In genomic region chr7:36405409-36405803, GRCh38 we compare ENCODE assay signal across 26 cellular contexts. TPM values are rescaled to one million over a fixed set of nuclear protein-coding genes. Genes with fewer than 3 reads are reported as not detected.
DNase-seq lines count a peak whose midpoint lies in the region; ATAC-seq and TF ChIP-seq lines count a peak whose summit lies in the region.
"Had no signal": no experiment of that assay in that cellular context is flagged by ENCODE, and none has a peak within 500 bp of the region (broad histone marks: within the 10 kb centered on the region; RNA-seq: fewer than 3 reads in every experiment).

No MANE protein-coding gene starts in this region.

- H3K9ac ChIP-seq in GM23248 = no peak overlapping the region
- no peak overlapping the region for H3K9ac ChIP-seq in colonic mucosa (ENCODE audit: low read depth in 2 of 2, low read length in 2 of 2)
- no peak overlapping the region for H3K9ac ChIP-seq in PC-3 (ENCODE audit: low read length)

- no peak for TF ChIP-seq CTCF in colonic mucosa (IDR thresholded peaks at IDR 0.05)
- no peak for TF ChIP-seq CTCF in osteoblast (IDR thresholded peaks at IDR 0.05; ENCODE audit: extremely low read depth, low read depth, low read length)
- TF ChIP-seq CTCF in PC-3 (conservative IDR thresholded peaks at IDR 0.05; ENCODE audit: low read depth, low read length) = no peak
- TF ChIP-seq CTCF in lower leg skin (IDR thresholded peaks at IDR 0.05) = no peak

- no peak overlapping the region for H3K27ac ChIP-seq in GM23248
- peak overlapping the region; percentile 46 for H3K27ac ChIP-seq in colonic mucosa
- H3K27ac ChIP-seq in osteoblast (ENCODE audit: low read depth, low read length) = peak overlapping the region; percentile 27
- H3K27ac ChIP-seq in PC-3 (ENCODE audit: low read length) = no peak overlapping the region
- H3K27ac ChIP-seq: left ventricle myocardium inferior, RWPE1, sigmoid colon, SJSA1 had no signal

- H3K9me3 ChIP-seq in GM23248 (ENCODE audit: low read depth) = no peaks in the 10 kb centered on the region
- H3K9me3 ChIP-seq in colonic mucosa = no peaks in the 10 kb centered on the region
- H3K9me3 ChIP-seq in osteoblast (ENCODE audit: low read depth, low read length) = no peaks in the 10 kb centered on the region
- no peaks in the 10 kb centered on the region for H3K9me3 ChIP-seq in PC-3 (ENCODE audit: low read length)
- H3K9me3 ChIP-seq: left ventricle myocardium inferior, sigmoid colon, SJSA1 had no signal

- H3K4me3 ChIP-seq in GM23248 (no peak overlapping the region), colonic mucosa (no peak overlapping the region), osteoblast (ENCODE audit: insufficient read depth, low read length) (no peak overlapping the region), PC-3 (ENCODE audit: low read length) (no peak overlapping the region), lower leg skin (ENCODE audit: low read depth, poor library complexity, severe bottlenecking) (no peak overlapping the region)
- H3K4me3 ChIP-seq: left ventricle myocardium inferior, sigmoid colon, SJSA1 had no signal

- H3K4me2 ChIP-seq in GM23248 (ENCODE audit: unreplicated experiment) (no peak overlapping the region), osteoblast (ENCODE audit: insufficient read depth, low read length) (peak overlapping the region; percentile 42), PC-3 (ENCODE audit: low read length) (no peak overlapping the region)

- no TSS peak for BruUV-seq in PC-3 (replicated peaks; lab: Mats Ljungman, UMichigan)

- ATAC-seq in SK-N-SH treated with all-trans-retinoic acid at 6 μM for 48 hours (no peak), PC-3 (no peak), HG02623 (IDR thresholded peaks at IDR 0.05; ENCODE audit: unreplicated experiment) (no peak)
- ATAC-seq: CD8-positive, alpha-beta T cell had no signal

- no peaks in the 10 kb centered on the region for H3F3A ChIP-seq in GM23248 (ENCODE audit: insufficient read depth)
- no peaks in the 10 kb centered on the region for H3F3A ChIP-seq in PC-3 (ENCODE audit: low read length, unreplicated experiment)

- H3K9me2 ChIP-seq in GM23248 (ENCODE audit: insufficient read depth) (no peaks in the 10 kb centered on the region), PC-3 (replicated peaks; ENCODE audit: low read length) (no peaks in the 10 kb centered on the region)

- POLR2A ChIA-PET in PC-3 (lab: Charles Lee; ENCODE audit: unreplicated experiment) = no interaction called here

- H3K4me1 ChIP-seq in GM23248 (ENCODE audit: insufficient read depth) (peaks cover 5% of the 10 kb centered on the region), colonic mucosa (no peaks in the 10 kb centered on the region), osteoblast (ENCODE audit: insufficient read depth, low read length) (peaks cover 12% of the 10 kb centered on the region), PC-3 (ENCODE audit: insufficient read depth, low read length) (peaks cover 16% of the 10 kb centered on the region; the same call in 1 of the 2 replicates)
- H3K4me1 ChIP-seq: left ventricle myocardium inferior, sigmoid colon, SJSA1 had no signal

- in situ Hi-C loops in GM23248 (cut with MboI) = no loop called here

- WGBS in GM23248 (ENCODE audit: low coverage in 1 of 2, low lambda C conversion rate in 2 of 2, missing lambda C conversion rate in 2 of 2), 2 experiments = 91 to 96% methylated on average over 1 of the region's 1 CpG
- WGBS in lower leg skin, 2 donors = 86 to 89% methylated on average over 1 of the region's 1 CpG

- peaks cover 6% of the 10 kb centered on the region; the same call in 1 of the 2 replicates for H3K36me3 ChIP-seq in GM23248 (ENCODE audit: low read depth)
- H3K36me3 ChIP-seq in colonic mucosa = no peaks in the 10 kb centered on the region
- peaks cover 26% of the 10 kb centered on the region for H3K36me3 ChIP-seq in osteoblast (ENCODE audit: insufficient read depth, low read length)
- peaks cover 76% of the 10 kb centered on the region for H3K36me3 ChIP-seq in PC-3 (ENCODE audit: low read depth, low read length)
- H3K36me3 ChIP-seq: left ventricle myocardium inferior, sigmoid colon had no signal

- no peaks in the 10 kb centered on the region for H3K27me3 ChIP-seq in GM23248 (replicated peaks; ENCODE audit: insufficient read depth)
- H3K27me3 ChIP-seq in colonic mucosa = no peaks in the 10 kb centered on the region
- H3K27me3 ChIP-seq in osteoblast (ENCODE audit: insufficient read depth, low read length) = no peaks in the 10 kb centered on the region
- no peaks in the 10 kb centered on the region for H3K27me3 ChIP-seq in PC-3 (ENCODE audit: low read length)
- H3K27me3 ChIP-seq: sigmoid colon, SJSA1 had no signal

- no peaks in the 10 kb centered on the region for H4K20me1 ChIP-seq in GM23248 (ENCODE audit: insufficient read depth)
- H4K20me1 ChIP-seq in osteoblast (ENCODE audit: insufficient read depth, low read length) = no peaks in the 10 kb centered on the region
- peaks cover 18% of the 10 kb centered on the region; the same call in 1 of the 2 replicates for H4K20me1 ChIP-seq in PC-3 (ENCODE audit: low read length)

- DNase-seq in GM23248 (no peak), colonic mucosa (no peak), osteoblast (ENCODE audit: insufficient read length, low spot score, missing footprints) (no peak), iPS-NIHi7 (ENCODE audit: extremely low spot score) (no peak), PC-3 (no peak), lower leg skin (ENCODE audit: low spot score in 2 of 2) (no peak)
- DNase-seq: ACHN; activated CD4-positive, alpha-beta memory T cell treated with anti-CD3 and anti-CD28 coated beads for 36 hours; activated CD4-positive, alpha-beta T cell treated with anti-CD3 and anti-CD28 coated beads for 1 hour; activated naive CD4-positive, alpha-beta T cell treated with anti-CD3 and anti-CD28 coated beads, Interleukin-2, amount 50 U/mL, for 16 hours; CD8-positive, alpha-beta T cell; DMS 273 treated with DMSO at 0.1 percent for 48 hours; islet precursor cell; left ventricle myocardium inferior; naive B cell; NCI-H1092 treated with DMSO at 0.1 percent for 48 hours; NCI-H1694 treated with DMSO at 0.1 percent for 48 hours; NCI-H510A; sigmoid colon; stimulated activated CD4-positive, alpha-beta T cell treated with anti-CD3 and anti-CD28 coated beads, Interleukin-12 subunit alpha, Interleukin-12 subunit beta, amount 100 ng/mL, for 4 hours; stimulated activated CD4-positive, alpha-beta T cell treated with anti-CD3 and anti-CD28 coated beads, Interleukin-4, amount 100 ng/mL, for 1 hour had no signal

- CTCF ChIA-PET in PC-3 (lab: Charles Lee) = no interaction called here

- no peak for TF ChIP-seq POLR2A in lower leg skin (IDR thresholded peaks at IDR 0.05)

- intact Hi-C loops in colonic mucosa (cut with DNase I) = no loop called here
- intact Hi-C loops in PC-3 (cut with micrococcal nuclease) = no loop called here
- intact Hi-C loops in lower leg skin (cut with DNase I; ENCODE audit: low total_unique reads) = no loop called here

- H2AFZ ChIP-seq in GM23248 (peak overlapping the region; percentile 19; the same call in 1 of the 2 replicates), osteoblast (ENCODE audit: low read length) (peak overlapping the region; percentile 39), PC-3 (ENCODE audit: low read length) (no peak overlapping the region)

- H3K79me2 ChIP-seq in GM23248 (ENCODE audit: insufficient read depth) = peaks cover 74% of the 10 kb centered on the region
- H3K79me2 ChIP-seq in osteoblast (ENCODE audit: insufficient read depth, low read length) = peaks cover 82% of the 10 kb centered on the region
- H3K79me2 ChIP-seq in PC-3 (ENCODE audit: low read length) = peaks cover 80% of the 10 kb centered on the region

TF ChIP-seq in SK-N-SH treated with all-trans-retinoic acid at 6 μM for 48 hours, 23 proteins besides CTCF, POLR2A, EP300 and RAD21:
- TF ChIP-seq GLIS3 (CRISPR knock-in tag; IDR thresholded peaks at IDR 0.05) (no peak), ZNF565 (CRISPR knock-in tag; conservative IDR thresholded peaks at IDR 0.05; ENCODE audit: low read depth) (no peak), TCF4 (CRISPR knock-in tag; IDR thresholded peaks at IDR 0.05; ENCODE audit: borderline replicate concordance) (peak; percentile 77)

RNA-seq across cellular contexts. Expression of gene ANLN, which starts 15.7 kb away (rescaled TPM):
- 55.6 and 57.5 TPM in 2 replicates for total RNA-seq in GM23248 (2014; rRNA removed; shearing (Covaris generic))
- 37.9 and 38.4 TPM in 2 replicates for polyA plus RNA-seq in GM23248 (2016; fragmentation: Nextera tagmentation; extraction: Ambion mirVana)
- total RNA-seq in colonic mucosa = 10 to 100 TPM; 21.2 to 56.0 TPM
- 12.7 and 16.8 TPM in 2 replicates for total RNA-seq in osteoblast
- total RNA-seq in PC-3 (2014; rRNA removed) = 110 and 111 TPM in 2 replicates
- total RNA-seq in lower leg skin = 10 to 100 TPM in 3 of 4 donors, 1 to 10 TPM in 1; 9.4 to 17.3 (median 13.5) TPM
- polyA plus RNA-seq: IgD-negative memory B cell had no signal

Comparison
In these comparisons a context has a peak if more than half of its experiments do, and no peak if none do; other contexts are left out.
1. H3K27ac ChIP-seq: peak in colonic mucosa (single experiment) and osteoblast (single experiment); none in GM23248 (single experiment) and PC-3 (single experiment).